Comparison of ENCODE assay signal across 9 cellular contexts in the genomic region with DNA sequence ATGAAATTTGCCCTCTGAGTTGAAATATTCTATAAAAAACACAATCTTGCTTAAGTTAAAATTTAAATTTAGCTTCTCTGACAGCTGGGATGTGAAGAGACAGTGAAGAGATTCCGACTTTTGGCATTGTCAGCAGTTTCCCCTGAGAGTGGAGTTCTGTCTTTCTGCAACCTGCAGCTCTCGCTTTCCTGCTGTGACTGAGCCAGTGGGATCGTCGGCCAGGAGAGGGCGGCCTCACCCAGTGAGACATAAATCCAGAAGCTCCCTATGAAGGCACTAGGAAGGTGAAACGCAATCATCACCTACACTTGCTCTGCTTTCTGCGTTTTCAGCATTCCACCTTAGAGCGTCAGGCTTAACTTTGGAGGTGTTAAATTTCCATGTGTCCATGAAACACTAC.
DNase-seq lines count a peak whose midpoint lies in the region; ATAC-seq and TF ChIP-seq lines count a peak whose summit lies in the region.
"Had no signal": no experiment of that assay in that cellular context is flagged by ENCODE, and none has a peak within 500 bp of the region (broad histone marks: within the 10 kb centered on the region; RNA-seq: fewer than 3 reads in every experiment).

No MANE protein-coding gene starts in this region.

- H3K36me3 Mint-ChIP-seq in activated T-cell treated with anti-CD3 and anti-CD28 coated beads, Interleukin-2, amount 50 U/mL, for 72 hours (ENCODE audit: insufficient read depth in 2 of 2): no peaks in the 10 kb centered on the region

- H3K9me3 Mint-ChIP-seq in activated T-cell treated with anti-CD3 and anti-CD28 coated beads, Interleukin-2, amount 50 U/mL, for 72 hours: no peaks in the 10 kb centered on the region

- H3K36me3 ChIP-seq in brain microvascular endothelial cell (replicated peaks): no peaks in the 10 kb centered on the region
- H3K36me3 ChIP-seq: BLaER1 treated with 17β-estradiol and CSF1 and Interleukin-3, amounts not matched to agents 10 nM and 100 nM had no signal

- in situ Hi-C loops in brain microvascular endothelial cell (cut with HindIII; ENCODE audit: low pct_ligation_motif_present, low sequenced_read_pairs): no loop called here

- no peak overlapping the region for H3K27ac Mint-ChIP-seq in activated T-cell treated with anti-CD3 and anti-CD28 coated beads, Interleukin-2, amount 50 U/mL, for 72 hours

- H3K27me3 Mint-ChIP-seq in activated T-cell treated with anti-CD3 and anti-CD28 coated beads, Interleukin-2, amount 50 U/mL, for 72 hours (ENCODE audit: low read depth): no peaks in the 10 kb centered on the region

- H3K27ac ChIP-seq in brain microvascular endothelial cell: no peak overlapping the region
- H3K27ac ChIP-seq: BLaER1 treated with 17β-estradiol and CSF1 and Interleukin-3, amounts not matched to agents 10 nM and 100 nM had no signal

- H3K4me3 Mint-ChIP-seq in activated T-cell treated with anti-CD3 and anti-CD28 coated beads, Interleukin-2, amount 50 U/mL, for 72 hours: no peak overlapping the region

- DNase-seq in NCI-H2171 treated with DMSO at 0.1 percent for 48 hours (lab: John Stamatoyannopoulos, UW) (peak; percentile 41), NCI-H2171 (lab: John Stamatoyannopoulos, UW) (no peak), NCI-H1092 (lab: John Stamatoyannopoulos, UW) (peak; percentile 12), brain microvascular endothelial cell (peak; percentile 45), myocyte (ENCODE audit: low read depth) (peak; percentile 35)
- no peak for DNase-seq in activated T-cell treated with anti-CD3 and anti-CD28 coated beads, Interleukin-2, amount 50 U/mL, for 72 hours
- DNase-seq in stimulated activated naive CD4-positive, alpha-beta T cell treated with Interleukin-2 at 50 U/mL for 16 hours (lab: John Stamatoyannopoulos, UW): no peak

- H3K4me1 Mint-ChIP-seq in activated T-cell treated with anti-CD3 and anti-CD28 coated beads, Interleukin-2, amount 50 U/mL, for 72 hours (ENCODE audit: low read depth): no peaks in the 10 kb centered on the region

- peak; percentile 76 for TF ChIP-seq CTCF in brain microvascular endothelial cell (IDR thresholded peaks at IDR 0.05; ENCODE audit: low read depth, low read length, missing control alignments)

- H3K27me3 ChIP-seq in brain microvascular endothelial cell (replicated peaks): no peaks in the 10 kb centered on the region
- H3K27me3 ChIP-seq: BLaER1 treated with 17β-estradiol and CSF1 and Interleukin-3, amounts not matched to agents 10 nM and 100 nM had no signal

- no peak for ATAC-seq in GM21515 (IDR thresholded peaks at IDR 0.05; ENCODE audit: unreplicated experiment)
- no peak for ATAC-seq in activated T-cell treated with anti-CD3 and anti-CD28 coated beads, Interleukin-2, amount 50 U/mL, for 72 hours (replicated peaks in 1 of 2)

- H3K4me3 ChIP-seq in brain microvascular endothelial cell (ENCODE audit: low read depth, low read length): no peak overlapping the region
- H3K4me3 ChIP-seq: BLaER1 treated with 17β-estradiol and CSF1 and Interleukin-3, amounts not matched to agents 10 nM and 100 nM had no signal

Comparison
In these comparisons a context has a peak if more than half of its experiments do, and no peak if none do; other contexts are left out.
1. DNase-seq: peak in NCI-H2171 treated with DMSO at 0.1 percent for 48 hours (single experiment), NCI-H1092 (single experiment), brain microvascular endothelial cell (single experiment) and myocyte (single experiment); none in NCI-H2171 (single experiment), activated T-cell treated with anti-CD3 and anti-CD28 coated beads, Interleukin-2, amount 50 U/mL, for 72 hours (0 of 2) and stimulated activated naive CD4-positive, alpha-beta T cell treated with Interleukin-2 at 50 U/mL for 16 hours (single experiment).